7 cellular contexts compared by ENCODE assay signal in genomic region chr1:114258633-114259032, GRCh38.
"Had no signal": no experiment of that assay in that cellular context is flagged by ENCODE, and none has a peak within 500 bp of the region (broad histone marks: within the 10 kb centered on the region; RNA-seq: fewer than 3 reads in every experiment).

No MANE protein-coding gene starts in this region.

- H3K4me2 ChIP-seq: GM23338 had no signal

- H3K27ac Mint-ChIP-seq: GM23338, H9, HFFc6, IgD-negative memory B cell had no signal

- H3K4me3 ChIP-seq: GM23338 had no signal

- H2AFZ ChIP-seq: GM23338 had no signal

- H3K27ac ChIP-seq: HL-60 had no signal

- H3K36me3 Mint-ChIP-seq: IgD-negative memory B cell had no signal

- H3K4me3 Mint-ChIP-seq: GM23338, H9, HFFc6, IgD-negative memory B cell had no signal

- ATAC-seq: GM23338, HepG2 had no signal

- H3K4me1 Mint-ChIP-seq: GM23338, H9, IgD-negative memory B cell had no signal

- DNase-seq: H9, HCEC 1CT, HFFc6 had no signal
